ENCODE assay signal across 8 cellular contexts in genomic region chr15:51971353-51972133, GRCh38. TPM values are rescaled to one million over a fixed set of nuclear protein-coding genes. Genes with fewer than 3 reads are reported as not detected.
DNase-seq lines count a peak whose midpoint lies in the region; ATAC-seq and TF ChIP-seq lines count a peak whose summit lies in the region.

TSS of gene LEO1 (minus strand) at chr15:51971778. CDS start at chr15:51971745, 33 bp downstream.

- H3K9me3 Mint-ChIP-seq in activated naive CD4-positive, alpha-beta T cell treated with anti-CD3 and anti-CD28 coated beads, Interleukin-2, amount 50 U/mL, for 72 hours, result peaks cover 4 to 8% of the 10 kb centered on the region in 2 donors

- no peaks in the 10 kb centered on the region for H3K36me3 ChIP-seq in ovary
- no peaks in the 10 kb centered on the region for H3K36me3 ChIP-seq in thyroid gland

- H3K27ac ChIP-seq in ovary (peak within 1 kb of the TSS; percentile 80 to 92), thyroid gland (peak within 1 kb of the TSS; percentile 77 to 92 (median 84))

- H3K4me3 ChIP-seq in ovary, result peak within 1 kb of the TSS; percentile 83
- H3K4me3 ChIP-seq in thyroid gland (replicated peaks in 1 of 3), result peak within 1 kb of the TSS; percentile 59 to 68 (median 67)

- 0 to 1% (median 0%) methylated on average over 58 to 59 of the region's 59 CpGs for WGBS in ovary, 3 donors
- WGBS in thyroid gland, 2 donors, result 0% methylated on average over 39 to 53 of the region's 59 CpGs

- H3K9me3 ChIP-seq in ovary (no peaks in the 10 kb centered on the region), thyroid gland (no peaks in the 10 kb centered on the region)

- TF ChIP-seq POLR2A in GM10847 (IDR thresholded peaks at IDR 0.05; ENCODE audit: extremely low read depth, insufficient read length) (peak; percentile 90), ovary (IDR thresholded peaks at IDR 0.05) (no peak), thyroid gland (IDR thresholded peaks at IDR 0.05) (peak in 1 of 2 donors; percentile 58)

- H3K4me1 ChIP-seq in ovary (ENCODE audit: insufficient read depth) (peaks cover 7% of the 10 kb centered on the region), thyroid gland (peaks cover 9 to 12% of the 10 kb centered on the region in 2 donors)

- H3K27me3 ChIP-seq in ovary, result no peaks in the 10 kb centered on the region
- H3K27me3 ChIP-seq in thyroid gland, result no peaks in the 10 kb centered on the region

- peaks cover 18 to 30% of the 10 kb centered on the region in 2 donors for H3K36me3 Mint-ChIP-seq in activated naive CD4-positive, alpha-beta T cell treated with anti-CD3 and anti-CD28 coated beads, Interleukin-2, amount 50 U/mL, for 72 hours

- DNase-seq in NCI-H1092 (lab: John Stamatoyannopoulos, UW) (peak; percentile 92), head of caudate nucleus (peak; percentile 88 to 98 (median 94)), ovary (peak; percentile 85 to 91 (median 88)), thyroid gland (peak; percentile 90 to 91)
- DNase-seq in activated naive CD4-positive, alpha-beta T cell treated with anti-CD3 and anti-CD28 coated beads, Interleukin-2, amount 50 U/mL, for 72 hours (ENCODE audit: low spot score in 2 of 2), result peak; percentile 85 to 87

- intact Hi-C loops in head of caudate nucleus (cut with DNase I) (loop anchor here (5.0 kb wide), 2 partner anchors 46 to 106 kb away; partner anchors contain the start of gene MAPK6), ovary (cut with DNase I) (loop anchor here in 2 of 4 donors (5.0 kb wide), 1 partner anchor 46 kb away; the partner anchor contains the start of gene MAPK6 (in 2 of the 2)), thyroid gland (cut with DNase I) (loop anchor here (10.0 kb wide), 1 partner anchor 63 kb away; no protein-coding TSS in a partner anchor)

- peak in 1 of 3 donors; percentile 26 for TF ChIP-seq CTCF in ovary (IDR thresholded peaks at IDR 0.05)
- TF ChIP-seq CTCF in thyroid gland (IDR thresholded peaks at IDR 0.05), result peak in 4 of 6 experiments; percentile 36 to 50 (median 42)

- no peak for TF ChIP-seq EP300 in ovary (IDR thresholded peaks at IDR 0.05)

- peak within 1 kb of the TSS; percentile 98 to 100 for H3K27ac Mint-ChIP-seq in activated naive CD4-positive, alpha-beta T cell treated with anti-CD3 and anti-CD28 coated beads, Interleukin-2, amount 50 U/mL, for 72 hours

- ATAC-seq in HG02610 (IDR thresholded peaks at IDR 0.05; ENCODE audit: unreplicated experiment), result peak; percentile 83
- ATAC-seq in SK-N-SH treated with all-trans-retinoic acid at 6 μM for 48 hours, result peak; percentile 89
- ATAC-seq in activated naive CD4-positive, alpha-beta T cell treated with anti-CD3 and anti-CD28 coated beads, Interleukin-2, amount 50 U/mL, for 72 hours, result peak; percentile 85 to 92

TF ChIP-seq in SK-N-SH treated with all-trans-retinoic acid at 6 μM for 48 hours, 23 proteins besides CTCF, POLR2A, EP300 and RAD21:
- TF ChIP-seq ZNF70 (CRISPR knock-in tag; IDR thresholded peaks at IDR 0.05) (peak; percentile 94), CSDC2 (CRISPR knock-in tag; IDR thresholded peaks at IDR 0.05) (no peak)

RNA-seq across cellular contexts. Expression of gene LEO1, which starts in this region (rescaled TPM):
- 10 to 100 TPM; 15.4 to 31.2 TPM for total RNA-seq in activated naive CD4-positive, alpha-beta T cell treated with anti-CD3 and anti-CD28 coated beads, Interleukin-2, amount 50 U/mL, for 72 hours
- total RNA-seq in ovary (10 to 100 TPM in 3 of 7 donors, 1 to 10 TPM in 4; 6.8 to 12.4 (median 9.6) TPM), thyroid gland (10 to 100 TPM; 13.2 to 26.9 (median 19.5) TPM)
- polyA plus RNA-seq in ovary, result 10 to 100 TPM in 1 of 2 donors, 1 to 10 TPM in 1; 8.0 to 22.5 TPM

Comparison
In these comparisons a context has a peak if more than half of its experiments do, and no peak if none do; other contexts are left out.
1. Peak in every context shown above with its lines: DNase-seq, ATAC-seq, H3K4me3 ChIP-seq and H3K27ac ChIP-seq.